Comparison of ENCODE assay signal across 8 cellular contexts in the genomic region with DNA sequence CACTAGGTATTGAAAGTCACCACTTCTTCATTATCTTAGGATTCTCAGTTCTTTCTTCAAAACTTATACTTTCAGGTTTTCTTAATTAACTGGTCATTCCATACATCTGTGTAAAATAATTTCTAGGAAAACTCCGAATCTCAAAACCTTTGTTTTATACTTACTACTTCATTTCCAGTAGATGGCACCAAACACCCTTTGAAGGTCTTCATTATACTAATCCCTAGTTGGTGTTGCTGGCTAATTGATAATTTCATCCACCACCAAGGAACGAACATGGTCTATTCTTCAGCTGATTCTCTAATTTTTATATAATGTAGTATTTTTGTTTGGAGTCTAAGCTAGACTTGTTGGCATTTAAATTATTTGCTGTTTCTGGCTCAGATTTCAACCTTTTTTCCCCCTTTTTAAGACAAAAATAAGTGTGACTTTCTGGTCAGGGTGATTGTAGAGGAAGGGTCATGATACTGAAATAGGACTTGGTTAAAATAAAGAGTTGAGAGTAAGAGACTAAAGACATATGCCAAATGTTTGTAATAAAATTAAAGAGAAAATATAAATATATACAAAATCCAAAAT. TPM values are rescaled to one million over a fixed set of nuclear protein-coding genes. Genes with fewer than 3 reads are reported as not detected.
DNase-seq lines count a peak whose midpoint lies in the region; ATAC-seq, FAIRE-seq and TF ChIP-seq lines count a peak whose summit lies in the region.

No MANE protein-coding gene starts in this region.

- no peak for ATAC-seq in memory B cell (ENCODE audit: low read depth)
- ATAC-seq in HG02938 (IDR thresholded peaks at IDR 0.05; ENCODE audit: unreplicated experiment) = no peak
- ATAC-seq in HG02798 (IDR thresholded peaks at IDR 0.05; ENCODE audit: poor library complexity, unreplicated experiment) = no peak
- ATAC-seq in sciatic nerve = no peak

- no peak overlapping the region for H3K4me3 Mint-ChIP-seq in memory B cell

- H3K27ac ChIP-seq in caudate nucleus (ENCODE audit: low read depth, low read length) = peak overlapping the region; percentile 32

- no peak for TF ChIP-seq POLR2A in H54 (IDR thresholded peaks at IDR 0.05; ENCODE audit: low read depth, low read length)

- DNase-seq in COLO829 (ENCODE audit: low spot score) = peak; percentile 48
- no peak for DNase-seq in H54 (ENCODE audit: insufficient read length, low spot score)
- DNase-seq in NCI-H69 (lab: John Stamatoyannopoulos, UW) = peak; percentile 69
- DNase-seq in caudate nucleus (lab: John Stamatoyannopoulos, UW) = peak in 3 of 61 donors; percentile 12 to 70 (median 27)
- peak in 1 of 2 donors; percentile 56 for DNase-seq in memory B cell (ENCODE audit: low spot score in 2 of 2)
- DNase-seq in sciatic nerve (ENCODE audit: low spot score) = no peak

- peaks cover 10% of the 10 kb centered on the region for H3K36me3 Mint-ChIP-seq in memory B cell

- no peaks in the 10 kb centered on the region for H3K27me3 Mint-ChIP-seq in memory B cell

- peaks cover 8% of the 10 kb centered on the region for H3K4me1 Mint-ChIP-seq in memory B cell

- FAIRE-seq in H54 (lab: Jason Lieb, UNC) = peak; percentile 84

- intact Hi-C loops in sciatic nerve (cut with DNase I) = loop anchor here (5.0 to 10.0 kb wide), 2 partner anchors 163 to 230 kb away; no protein-coding TSS in a partner anchor

- no peaks in the 10 kb centered on the region for H3K9me3 Mint-ChIP-seq in memory B cell

- H3K27ac Mint-ChIP-seq in memory B cell = peak overlapping the region; percentile 63

RNA-seq across cellular contexts. Expression of gene MXD1, which starts 2.8 kb away (rescaled TPM):
- 25.3 TPM for total RNA-seq in sciatic nerve

RNA-seq across cellular contexts. Expression of gene SNRNP27, which starts 18.3 kb away (rescaled TPM):
- total RNA-seq in sciatic nerve = 46.9 TPM

RNA-seq across cellular contexts. Expression of gene ASPRV1, which starts 49.4 kb away (rescaled TPM):
- total RNA-seq in sciatic nerve = 5.6 TPM

Comparison
In these comparisons a context has a peak if more than half of its experiments do, and no peak if none do; other contexts are left out.
1. DNase-seq: peak in COLO829 (single experiment) and NCI-H69 (single experiment); none in H54 (single experiment) and sciatic nerve (single experiment).